Comparison of ENCODE assay signal across 14 cellular contexts in the genomic region with DNA sequence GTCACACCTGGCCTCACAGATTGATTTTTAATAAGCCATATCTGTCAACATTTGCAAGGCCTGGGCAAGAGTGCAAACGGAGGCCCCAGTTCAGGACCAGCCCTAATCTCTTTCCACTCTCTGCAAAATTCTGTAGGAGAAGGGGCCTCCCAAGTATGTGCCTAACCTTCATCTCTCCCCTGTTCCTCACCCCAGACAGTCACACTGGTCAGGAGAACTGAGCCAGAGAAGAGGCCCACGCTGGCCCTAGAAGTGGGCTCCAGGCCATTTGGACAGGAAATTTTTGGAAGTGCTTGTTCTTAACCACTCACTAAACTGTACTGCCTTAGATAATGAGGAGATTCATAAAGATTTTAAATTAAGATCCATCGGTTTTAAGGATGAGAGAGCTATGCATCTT.
"Had no signal": no experiment of that assay in that cellular context is flagged by ENCODE, and none has a peak within 500 bp of the region (broad histone marks: within the 10 kb centered on the region; RNA-seq: fewer than 3 reads in every experiment).

No MANE protein-coding gene starts in this region.

- H3K27ac ChIP-seq: coronary artery, parathyroid adenoma, transverse colon had no signal

- H2AFZ ChIP-seq: parathyroid adenoma had no signal

- ATAC-seq: stimulated activated naive CD8-positive, alpha-beta T cell treated with anti-CD3 and anti-CD28 coated beads, Interleukin-15, Interleukin-2, amounts not matched to agents 100 U/mL and 50 U/mL, for 24 hours; WTC11 had no signal

- H3K79me2 ChIP-seq: parathyroid adenoma had no signal

- DNase-seq: activated CD4-positive, alpha-beta memory T cell treated with anti-CD3 and anti-CD28 coated beads, Interleukin-2, amount 10 ng/mL, durations not matched to agents 7 days and 5 days; activated CD4-positive, alpha-beta T cell treated with anti-CD3 and anti-CD28 coated beads for 4 hours; activated naive CD4-positive, alpha-beta T cell treated with anti-CD3 and anti-CD28 coated beads, Interleukin-2, amount 50 U/mL, for 16 hours; activated T-cell treated with anti-CD3 and anti-CD28 coated beads, Interleukin-2, amount 50 U/mL, for 24 hours; central memory CD4-positive, alpha-beta T cell; retina; stimulated activated CD4-positive, alpha-beta T cell treated with anti-CD3 and anti-CD28 coated beads, Interleukin-15, amount 100 ng/mL, for 24 hours; stimulated activated CD4-positive, alpha-beta T cell treated with anti-CD3 and anti-CD28 coated beads, Interleukin-4, amount 100 ng/mL, for 1 hour; stimulated activated naive CD8-positive, alpha-beta T cell treated with anti-CD3 and anti-CD28 coated beads, Interleukin-15, Interleukin-2, amounts not matched to agents 100 U/mL and 50 U/mL, for 24 hours; T-helper 2 cell had no signal

- H3K4me1 ChIP-seq: parathyroid adenoma had no signal

- H3K27me3 ChIP-seq: transverse colon had no signal

- H3K36me3 ChIP-seq: transverse colon had no signal

- H3K4me3 ChIP-seq: coronary artery, transverse colon had no signal

- H3K9me3 ChIP-seq: transverse colon had no signal
